ENCODE assay signal across 13 cellular contexts in the genomic region with DNA sequence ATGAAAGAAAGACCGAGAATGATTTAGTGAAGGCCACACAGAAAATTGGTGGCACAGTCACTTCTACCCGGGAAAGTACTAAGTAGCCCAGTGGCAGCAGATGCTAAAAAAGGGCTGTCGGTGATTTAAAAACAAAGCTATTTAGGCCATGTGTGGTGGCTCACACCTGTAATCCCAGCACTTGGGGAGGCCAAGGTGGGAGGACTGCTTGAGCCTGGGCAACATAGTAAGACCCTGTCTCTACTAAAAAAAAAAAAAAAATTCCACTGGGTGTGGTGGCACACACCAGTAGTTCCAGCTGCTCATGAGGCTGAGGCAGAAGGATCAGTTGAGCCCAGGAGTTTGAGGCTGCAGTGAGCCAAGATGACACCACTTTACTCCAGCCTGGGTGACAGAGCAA.
"Had no signal": no experiment of that assay in that cellular context is flagged by ENCODE, and none has a peak within 500 bp of the region (broad histone marks: within the 10 kb centered on the region; RNA-seq: fewer than 3 reads in every experiment).

No MANE protein-coding gene starts in this region.

- H3K27ac ChIP-seq: lower lobe of right lung, SJCRH30 had no signal

- H3K27me3 ChIP-seq: cardiac muscle cell, right atrium auricular region, SJCRH30 had no signal

- H3K4me1 ChIP-seq: SJCRH30 had no signal

- H3K4me3 ChIP-seq: cardiac muscle cell, lower lobe of right lung, right atrium auricular region, SJCRH30 had no signal

- DNase-seq: activated CD4-positive, alpha-beta memory T cell treated with anti-CD3 and anti-CD28 coated beads for 36 hours; activated CD4-positive, alpha-beta T cell treated with anti-CD3 and anti-CD28 coated beads for 1 hour; activated gamma-delta T cell; activated naive CD8-positive, alpha-beta T cell treated with anti-CD3 and anti-CD28 coated beads for 36 hours; activated T-cell treated with anti-CD3 and anti-CD28 coated beads, Interleukin-2, amount 50 U/mL, for 48 hours; anterior cingulate cortex; effector CD8-positive, alpha-beta T cell; lower lobe of right lung; SJCRH30; stimulated activated CD4-positive, alpha-beta T cell treated with anti-CD3 and anti-CD28 coated beads, Interleukin-12 subunit alpha, Interleukin-12 subunit beta, amount 100 ng/mL, for 4 hours; stimulated activated naive CD4-positive, alpha-beta T cell had no signal

- H3K36me3 ChIP-seq: cardiac muscle cell, lower lobe of right lung had no signal

- H3K9me3 ChIP-seq: lower lobe of right lung, right atrium auricular region, SJCRH30 had no signal

- ATAC-seq: lower lobe of right lung had no signal
